10 cellular contexts compared by ENCODE assay signal in genomic region chr7:131546126-131546525, GRCh38. TPM values are rescaled to one million over a fixed set of nuclear protein-coding genes. Genes with fewer than 3 reads are reported as not detected.
A peak's percentile ranks its signal among the peaks of the same experiment; 100 is the strongest.
DNase-seq lines count a peak whose midpoint lies in the region; ATAC-seq and TF ChIP-seq lines count a peak whose summit lies in the region.
"Had no signal": no experiment of that assay in that cellular context is flagged by ENCODE, and none has a peak within 500 bp of the region (broad histone marks: within the 10 kb centered on the region; RNA-seq: fewer than 3 reads in every experiment).

No MANE protein-coding gene starts in this region.

- H3K36me3 ChIP-seq in upper lobe of right lung: no peaks in the 10 kb centered on the region

- POLR2A ChIA-PET in activated CD8-positive, alpha-beta T cell treated with anti-CD3 and anti-CD28 coated beads for 36 hours (lab: Charles Lee): no interaction called here
- POLR2A ChIA-PET in activated CD8-positive, alpha-beta T cell treated with anti-CD3 and anti-CD28 coated beads, Interleukin-2, amount 10 ng/mL, durations not matched to agents 7 days and 5 days (lab: Charles Lee): no interaction called here

- CTCF ChIA-PET in activated CD8-positive, alpha-beta T cell treated with anti-CD3 and anti-CD28 coated beads for 36 hours (lab: Charles Lee): interaction anchor here (0.9 to 4.2 kb wide), 16 partner anchors 8 to 110 kb away, joined by 3 to 27 read pairs (median 4); no protein-coding TSS in a partner anchor
- CTCF ChIA-PET in activated CD8-positive, alpha-beta T cell treated with anti-CD3 and anti-CD28 coated beads, Interleukin-2, amount 10 ng/mL, durations not matched to agents 7 days and 5 days (lab: Charles Lee): interaction anchor here (1.1 to 2.8 kb wide), 14 partner anchors 9 to 109 kb away, joined by 3 to 9 read pairs (median 5); no protein-coding TSS in a partner anchor

- H3K27ac Mint-ChIP-seq in activated CD8-positive, alpha-beta T cell treated with anti-CD3 and anti-CD28 coated beads for 36 hours: no peak overlapping the region
- H3K27ac Mint-ChIP-seq in activated CD8-positive, alpha-beta T cell treated with anti-CD3 and anti-CD28 coated beads, Interleukin-2, amount 10 ng/mL, durations not matched to agents 7 days and 5 days: no peak overlapping the region

- H3K4me1 ChIP-seq in upper lobe of right lung: peaks cover 18% of the 10 kb centered on the region

- no peaks in the 10 kb centered on the region for H3K27me3 ChIP-seq in upper lobe of right lung

- H3K9me3 ChIP-seq in upper lobe of right lung: no peaks in the 10 kb centered on the region

- H3K36me3 Mint-ChIP-seq in activated CD8-positive, alpha-beta T cell treated with anti-CD3 and anti-CD28 coated beads for 36 hours (ENCODE audit: low read depth): no peaks in the 10 kb centered on the region
- no peaks in the 10 kb centered on the region for H3K36me3 Mint-ChIP-seq in activated CD8-positive, alpha-beta T cell treated with anti-CD3 and anti-CD28 coated beads, Interleukin-2, amount 10 ng/mL, durations not matched to agents 7 days and 5 days (ENCODE audit: low read depth)

- no peak for TF ChIP-seq CTCF in activated CD8-positive, alpha-beta T cell treated with anti-CD3 and anti-CD28 coated beads for 36 hours (IDR thresholded peaks at IDR 0.05)
- no peak for TF ChIP-seq CTCF in upper lobe of right lung (IDR thresholded peaks at IDR 0.05)

- H3K4me3 ChIP-seq in upper lobe of right lung: peak overlapping the region; percentile 31

- peak; percentile 9 for DNase-seq in activated CD8-positive, alpha-beta T cell treated with anti-CD3 and anti-CD28 coated beads for 36 hours
- DNase-seq in activated CD8-positive, alpha-beta T cell treated with anti-CD3 and anti-CD28 coated beads, Interleukin-2, amount 10 ng/mL, durations not matched to agents 7 days and 5 days: no peak
- DNase-seq in SW480 (ENCODE audit: low spot score): peak; percentile 66
- peak; percentile 23 for DNase-seq in iris pigment epithelial cell (ENCODE audit: low read depth)
- no peak for DNase-seq in upper lobe of right lung
- DNase-seq in activated gamma-delta T cell treated with Interleukin-2 at 50 U/mL for 16 hours: no peak
- no peak for DNase-seq in effector CD4-positive, alpha-beta T cell
- DNase-seq: activated T-cell treated with anti-CD3 and anti-CD28 coated beads for 4 hours, T1000 had no signal

- peaks cover 2% of the 10 kb centered on the region for H3K4me1 Mint-ChIP-seq in activated CD8-positive, alpha-beta T cell treated with anti-CD3 and anti-CD28 coated beads for 36 hours (ENCODE audit: low read depth)
- H3K4me1 Mint-ChIP-seq in activated CD8-positive, alpha-beta T cell treated with anti-CD3 and anti-CD28 coated beads, Interleukin-2, amount 10 ng/mL, durations not matched to agents 7 days and 5 days (ENCODE audit: low read depth): peaks cover 12% of the 10 kb centered on the region

- no peak overlapping the region for H3K4me3 Mint-ChIP-seq in activated CD8-positive, alpha-beta T cell treated with anti-CD3 and anti-CD28 coated beads for 36 hours
- no peak overlapping the region for H3K4me3 Mint-ChIP-seq in activated CD8-positive, alpha-beta T cell treated with anti-CD3 and anti-CD28 coated beads, Interleukin-2, amount 10 ng/mL, durations not matched to agents 7 days and 5 days

- H3K27me3 Mint-ChIP-seq in activated CD8-positive, alpha-beta T cell treated with anti-CD3 and anti-CD28 coated beads for 36 hours: peaks cover 3% of the 10 kb centered on the region
- H3K27me3 Mint-ChIP-seq in activated CD8-positive, alpha-beta T cell treated with anti-CD3 and anti-CD28 coated beads, Interleukin-2, amount 10 ng/mL, durations not matched to agents 7 days and 5 days (ENCODE audit: low read depth): peaks cover 3% of the 10 kb centered on the region

- no peaks in the 10 kb centered on the region for H3K9me3 Mint-ChIP-seq in activated CD8-positive, alpha-beta T cell treated with anti-CD3 and anti-CD28 coated beads for 36 hours
- no peaks in the 10 kb centered on the region for H3K9me3 Mint-ChIP-seq in activated CD8-positive, alpha-beta T cell treated with anti-CD3 and anti-CD28 coated beads, Interleukin-2, amount 10 ng/mL, durations not matched to agents 7 days and 5 days (ENCODE audit: insufficient read depth)

- intact Hi-C loops in activated CD8-positive, alpha-beta T cell treated with anti-CD3 and anti-CD28 coated beads for 36 hours (cut with micrococcal nuclease): loop anchor here (10.0 kb wide), 1 partner anchor 109 kb away; no protein-coding TSS in a partner anchor
- intact Hi-C loops in upper lobe of right lung (cut with DNase I): loop anchor here (10.0 kb wide), 1 partner anchor 109 kb away; no protein-coding TSS in a partner anchor

- peak overlapping the region; percentile 67 for H3K27ac ChIP-seq in upper lobe of right lung

- peak; percentile 46 for ATAC-seq in activated CD8-positive, alpha-beta T cell treated with anti-CD3 and anti-CD28 coated beads for 36 hours
- ATAC-seq in activated CD8-positive, alpha-beta T cell treated with anti-CD3 and anti-CD28 coated beads, Interleukin-2, amount 10 ng/mL, durations not matched to agents 7 days and 5 days: no peak
- ATAC-seq in upper lobe of right lung (peak; percentile 87), GM18498 (IDR thresholded peaks at IDR 0.05; ENCODE audit: unreplicated experiment) (no peak)

RNA-seq across cellular contexts. Expression of gene PODXL, which starts 10.3 kb away (rescaled TPM):
- under 1 TPM; 0.45 to 0.51 TPM for total RNA-seq in activated CD8-positive, alpha-beta T cell treated with anti-CD3 and anti-CD28 coated beads for 36 hours
- 1 to 10 TPM; 1.3 to 1.5 TPM for total RNA-seq in activated CD8-positive, alpha-beta T cell treated with anti-CD3 and anti-CD28 coated beads, Interleukin-2, amount 10 ng/mL, durations not matched to agents 7 days and 5 days
- 99.9 TPM for total RNA-seq in upper lobe of right lung

Comparison
In these comparisons a context has a peak if more than half of its experiments do, and no peak if none do; other contexts are left out.
1. ATAC-seq: peak in activated CD8-positive, alpha-beta T cell treated with anti-CD3 and anti-CD28 coated beads for 36 hours (single experiment) and upper lobe of right lung (single experiment); none in activated CD8-positive, alpha-beta T cell treated with anti-CD3 and anti-CD28 coated beads, Interleukin-2, amount 10 ng/mL, durations not matched to agents 7 days and 5 days (single experiment) and GM18498 (single experiment).
2. DNase-seq: peak in activated CD8-positive, alpha-beta T cell treated with anti-CD3 and anti-CD28 coated beads for 36 hours (single experiment), SW480 (single experiment) and iris pigment epithelial cell (single experiment); none in activated CD8-positive, alpha-beta T cell treated with anti-CD3 and anti-CD28 coated beads, Interleukin-2, amount 10 ng/mL, durations not matched to agents 7 days and 5 days (single experiment), upper lobe of right lung (single experiment), activated gamma-delta T cell treated with Interleukin-2 at 50 U/mL for 16 hours (single experiment) and effector CD4-positive, alpha-beta T cell (single experiment).
3. RNA of gene PODXL, which starts 10.3 kb away (total RNA-seq): 99.9 TPM in upper lobe of right lung (single experiment); 1.3 to 1.5 TPM in activated CD8-positive, alpha-beta T cell treated with anti-CD3 and anti-CD28 coated beads, Interleukin-2, amount 10 ng/mL, durations not matched to agents 7 days and 5 days and 0.45 to 0.51 TPM in activated CD8-positive, alpha-beta T cell treated with anti-CD3 and anti-CD28 coated beads for 36 hours; every median in the first group is over 10 times any median in the second.